ENCODE assay signal across 19 cellular contexts in the genomic region with DNA sequence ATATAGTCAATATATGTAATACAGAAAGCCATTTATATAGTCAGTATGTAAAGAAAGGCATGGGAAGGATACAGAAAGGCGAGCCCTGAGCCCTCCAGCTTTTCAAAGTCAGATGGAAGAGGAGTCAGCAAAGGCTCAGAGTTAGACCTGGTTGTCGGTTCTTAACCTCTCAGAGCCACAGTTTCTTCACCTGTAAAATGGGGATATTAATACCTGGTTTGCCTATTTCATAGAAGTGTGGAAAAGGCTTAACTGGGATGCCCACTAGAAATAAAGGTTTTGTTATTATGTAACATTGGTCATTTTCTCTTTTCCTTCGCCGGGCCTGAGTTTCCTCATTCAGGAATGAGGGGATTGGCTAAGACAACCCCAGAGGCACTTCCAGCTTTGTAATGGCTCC.
"Had no signal": no experiment of that assay in that cellular context is flagged by ENCODE, and none has a peak within 500 bp of the region (broad histone marks: within the 10 kb centered on the region; RNA-seq: fewer than 3 reads in every experiment).

No MANE protein-coding gene starts in this region.

- H3K9me3 ChIP-seq: esophagus muscularis mucosa, heart right ventricle, suprapubic skin, upper lobe of left lung had no signal

- H3K27ac Mint-ChIP-seq: activated CD8-positive, alpha-beta memory T cell treated with anti-CD3 and anti-CD28 coated beads, Interleukin-2, amount 10 ng/mL, durations not matched to agents 7 days and 5 days; activated naive CD4-positive, alpha-beta T cell treated with anti-CD3 and anti-CD28 coated beads, Interleukin-2, amount 10 ng/mL, durations not matched to agents 7 days and 5 days; nephron had no signal

- H3K4me3 Mint-ChIP-seq: activated naive CD4-positive, alpha-beta T cell treated with anti-CD3 and anti-CD28 coated beads, Interleukin-2, amount 10 ng/mL, durations not matched to agents 7 days and 5 days had no signal

- H3K9me3 Mint-ChIP-seq: activated naive CD4-positive, alpha-beta T cell treated with anti-CD3 and anti-CD28 coated beads, Interleukin-2, amount 10 ng/mL, durations not matched to agents 7 days and 5 days; nephron; T-helper 2 cell treated with Interferon-gamma antibody and Interleukin-4, amounts not matched to agents 5 μg/mL and 100 μg/mL, for 36 hours had no signal

- H3K27me3 Mint-ChIP-seq: activated CD8-positive, alpha-beta memory T cell treated with anti-CD3 and anti-CD28 coated beads, Interleukin-2, amount 10 ng/mL, durations not matched to agents 7 days and 5 days; activated naive CD4-positive, alpha-beta T cell treated with anti-CD3 and anti-CD28 coated beads, Interleukin-2, amount 10 ng/mL, durations not matched to agents 7 days and 5 days had no signal

- H3K27me3 ChIP-seq: heart right ventricle, suprapubic skin, upper lobe of left lung had no signal

- ATAC-seq: activated CD8-positive, alpha-beta memory T cell treated with anti-CD3 and anti-CD28 coated beads, Interleukin-2, amount 10 ng/mL, durations not matched to agents 7 days and 5 days; heart right ventricle; left lobe of liver had no signal

- FAIRE-seq: endometrium had no signal

- H3K27ac ChIP-seq: heart right ventricle, suprapubic skin had no signal

- DNase-seq: activated CD4-positive, alpha-beta T cell treated with anti-CD3 and anti-CD28 coated beads, Interleukin-2, amount 50 U/mL, for 48 hours; activated CD4-positive, CD25-positive, alpha-beta regulatory T cell treated with anti-CD3 and anti-CD28 coated beads, Interleukin-2, amount 50 U/mL, for 72 hours; activated CD8-positive, alpha-beta memory T cell treated with anti-CD3 and anti-CD28 coated beads, Interleukin-2, amount 10 ng/mL, durations not matched to agents 7 days and 5 days; activated naive CD4-positive, alpha-beta T cell treated with anti-CD3 and anti-CD28 coated beads, Interleukin-2, amount 10 ng/mL, durations not matched to agents 7 days and 5 days; amygdala; dermis blood vessel endothelial cell; foreskin fibroblast; heart right ventricle; islet precursor cell; mammary epithelial cell; stimulated activated CD4-positive, alpha-beta T cell treated with anti-CD3 and anti-CD28 coated beads, Interleukin-12 subunit alpha, Interleukin-12 subunit beta, amount 100 ng/mL, for 4 hours; stimulated activated naive CD4-positive, alpha-beta T cell treated with Interleukin-2 at 50 U/mL for 16 hours; upper lobe of left lung had no signal

- H3K4me3 ChIP-seq: esophagus muscularis mucosa, heart right ventricle, suprapubic skin, upper lobe of left lung had no signal
